ENCODE assay signal across 8 cellular contexts in the genomic region with DNA sequence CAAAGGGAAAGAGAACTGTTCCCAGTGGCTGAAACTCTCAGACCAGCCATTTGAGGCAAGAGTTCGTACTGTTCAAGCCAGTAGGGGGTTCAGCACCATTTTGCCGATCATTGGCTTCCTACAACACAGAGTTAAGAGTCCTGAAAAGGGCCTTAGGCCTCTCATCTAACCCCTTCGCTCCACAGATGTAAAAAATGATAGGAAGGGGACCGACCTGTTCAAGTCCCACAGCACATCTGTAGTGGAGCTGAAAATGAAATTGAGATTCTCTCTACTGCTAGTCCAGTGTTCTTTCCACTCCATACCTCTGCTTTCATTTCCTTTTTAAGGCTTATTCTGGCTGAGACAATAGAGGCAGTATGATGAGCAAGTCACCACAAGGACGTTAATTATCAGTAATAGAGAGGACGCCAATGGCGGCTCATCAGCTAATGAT.
DNase-seq lines count a peak whose midpoint lies in the region; ATAC-seq and TF ChIP-seq lines count a peak whose summit lies in the region.

No MANE protein-coding gene starts in this region.

- H3K27ac ChIP-seq in substantia nigra (ENCODE audit: low read depth, low read length, poor library complexity, severe bottlenecking) = peak overlapping the region; percentile 27

- H3K27me3 Mint-ChIP-seq in T-helper 2 cell treated with Interferon-gamma antibody and Interleukin-4, amounts not matched to agents 5 μg/mL and 100 μg/mL, for 36 hours (ENCODE audit: low read depth) = peaks cover 6% of the 10 kb centered on the region

- ATAC-seq in GM19324 (IDR thresholded peaks at IDR 0.05; ENCODE audit: low FRiP score, unreplicated experiment) (peak; percentile 64), HG03565 (IDR thresholded peaks at IDR 0.05; ENCODE audit: unreplicated experiment) (peak; percentile 43)

- no peaks in the 10 kb centered on the region for H3K4me1 Mint-ChIP-seq in T-helper 2 cell treated with Interferon-gamma antibody and Interleukin-4, amounts not matched to agents 5 μg/mL and 100 μg/mL, for 36 hours (ENCODE audit: low read depth)

- no peaks in the 10 kb centered on the region for H3K9me3 Mint-ChIP-seq in T-helper 2 cell treated with Interferon-gamma antibody and Interleukin-4, amounts not matched to agents 5 μg/mL and 100 μg/mL, for 36 hours

- TF ChIP-seq CTCF in foreskin fibroblast (IDR thresholded peaks at IDR 0.05; ENCODE audit: low read depth, low read length) = peak; percentile 18

- no peak overlapping the region for H3K27ac Mint-ChIP-seq in T-helper 2 cell treated with Interferon-gamma antibody and Interleukin-4, amounts not matched to agents 5 μg/mL and 100 μg/mL, for 36 hours

- H3K36me3 Mint-ChIP-seq in T-helper 2 cell treated with Interferon-gamma antibody and Interleukin-4, amounts not matched to agents 5 μg/mL and 100 μg/mL, for 36 hours (ENCODE audit: low read depth) = no peaks in the 10 kb centered on the region

- H3K4me3 ChIP-seq in foreskin fibroblast (ENCODE audit: low read depth in 1 of 2, low read length in 2 of 2) = peak overlapping the region; percentile 65 to 79

- DNase-seq in foreskin fibroblast (peak in 1 of 2 donors; percentile 70), substantia nigra (lab: John Stamatoyannopoulos, UW) (peak in 2 of 49 donors; percentile 19 to 23), NCI-H1417 (lab: John Stamatoyannopoulos, UW) (no peak), cortex of kidney (lab: John Stamatoyannopoulos, UW) (no peak), NCI-H2107 (lab: John Stamatoyannopoulos, UW) (no peak)
- no peak for DNase-seq in T-helper 2 cell treated with Interferon-gamma antibody and Interleukin-4, amounts not matched to agents 5 μg/mL and 100 μg/mL, for 36 hours (ENCODE audit: low spot score)

- H3K4me3 Mint-ChIP-seq in T-helper 2 cell treated with Interferon-gamma antibody and Interleukin-4, amounts not matched to agents 5 μg/mL and 100 μg/mL, for 36 hours = no peak overlapping the region
